8 cellular contexts compared by ENCODE assay signal in the genomic region with DNA sequence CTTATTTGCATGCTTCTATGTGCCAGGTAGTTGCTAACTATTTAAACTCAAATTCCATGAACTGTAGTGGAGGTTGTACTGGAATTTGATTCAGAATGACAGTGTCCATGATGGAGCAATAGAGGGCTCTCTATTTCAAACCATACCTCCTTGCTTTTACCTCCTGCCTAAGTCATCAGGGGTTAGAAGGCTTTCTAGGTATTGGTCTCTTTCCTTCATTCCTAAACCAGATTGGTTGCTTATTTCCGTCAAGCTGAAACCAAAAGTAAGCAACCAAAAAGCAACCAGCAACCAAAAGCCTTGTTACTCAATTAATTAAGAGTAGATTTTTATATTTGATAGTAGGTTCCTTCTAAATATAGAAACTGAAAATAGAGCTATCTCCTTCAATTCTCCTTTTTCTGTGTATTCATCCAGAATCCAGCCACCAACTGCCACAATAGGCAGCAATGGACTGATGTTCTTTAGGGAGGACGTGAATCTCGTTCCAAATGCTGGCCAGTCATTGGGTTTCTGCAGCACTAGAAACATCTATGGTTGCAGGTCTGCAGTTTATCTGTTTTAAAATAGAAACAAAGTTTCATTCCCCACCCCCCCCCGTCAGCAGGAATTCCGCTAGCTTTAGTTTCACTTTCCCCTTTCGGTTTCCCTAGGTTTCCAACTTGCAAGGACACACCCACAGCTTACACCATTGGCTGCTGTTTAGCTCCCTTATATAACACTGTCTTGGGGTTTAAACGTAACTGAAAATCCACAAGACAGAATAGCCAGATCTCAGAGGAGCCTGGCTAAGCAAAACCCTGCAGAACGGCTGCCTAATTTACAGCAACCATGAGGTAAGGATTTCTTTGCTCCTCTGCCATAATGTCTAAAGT. TPM values are rescaled to one million over a fixed set of nuclear protein-coding genes. Genes with fewer than 3 reads are reported as not detected.
DNase-seq lines count a peak whose midpoint lies in the region; ATAC-seq and TF ChIP-seq lines count a peak whose summit lies in the region.

A gene with protein sequence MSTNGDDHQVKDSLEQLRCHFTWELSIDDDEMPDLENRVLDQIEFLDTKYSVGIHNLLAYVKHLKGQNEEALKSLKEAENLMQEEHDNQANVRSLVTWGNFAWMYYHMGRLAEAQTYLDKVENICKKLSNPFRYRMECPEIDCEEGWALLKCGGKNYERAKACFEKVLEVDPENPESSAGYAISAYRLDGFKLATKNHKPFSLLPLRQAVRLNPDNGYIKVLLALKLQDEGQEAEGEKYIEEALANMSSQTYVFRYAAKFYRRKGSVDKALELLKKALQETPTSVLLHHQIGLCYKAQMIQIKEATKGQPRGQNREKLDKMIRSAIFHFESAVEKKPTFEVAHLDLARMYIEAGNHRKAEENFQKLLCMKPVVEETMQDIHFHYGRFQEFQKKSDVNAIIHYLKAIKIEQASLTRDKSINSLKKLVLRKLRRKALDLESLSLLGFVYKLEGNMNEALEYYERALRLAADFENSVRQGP (plus strand): TSS at position 742 of the 875 bp plus-strand sequence. CDS start 90 bp downstream, at position 832.

- H3K36me3 ChIP-seq in CD4-positive, alpha-beta memory T cell (ENCODE audit: insufficient read depth, low read length) = no peaks in the 10 kb centered on the region
- H3K36me3 ChIP-seq in aorta (ENCODE audit: control insufficient read depth in 1 of 2, insufficient read depth in 2 of 2, low read length in 1 of 2) = no peaks in the 10 kb centered on the region

- peaks cover 31% of the 10 kb centered on the region for H3K4me1 ChIP-seq in CD4-positive, alpha-beta memory T cell (ENCODE audit: insufficient read depth, low read length)
- peaks cover 1 to 3% of the 10 kb centered on the region in 2 donors for H3K4me1 ChIP-seq in aorta (ENCODE audit: control insufficient read depth in 1 of 2, insufficient read depth in 2 of 2, low read length in 2 of 2)

- no peaks in the 10 kb centered on the region for H3K27me3 Mint-ChIP-seq in CD4-positive, alpha-beta memory T cell
- no peaks in the 10 kb centered on the region for H3K27me3 Mint-ChIP-seq in activated naive CD4-positive, alpha-beta T cell treated with anti-CD3 and anti-CD28 coated beads for 36 hours (ENCODE audit: low read depth)
- peaks cover 3% of the 10 kb centered on the region for H3K27me3 Mint-ChIP-seq in nephron progenitor cell (ENCODE audit: low read depth, poor library complexity)

- peaks cover 0 to 1% of the 10 kb centered on the region in 2 donors for H3K36me3 Mint-ChIP-seq in CD4-positive, alpha-beta memory T cell
- no peaks in the 10 kb centered on the region for H3K36me3 Mint-ChIP-seq in activated naive CD4-positive, alpha-beta T cell treated with anti-CD3 and anti-CD28 coated beads for 36 hours (ENCODE audit: low read depth)
- H3K36me3 Mint-ChIP-seq in nephron progenitor cell (ENCODE audit: low read depth) = peaks cover 3% of the 10 kb centered on the region

- H3K4me1 Mint-ChIP-seq in CD4-positive, alpha-beta memory T cell = peaks cover 13 to 35% (median 31%) of the 10 kb centered on the region in 4 donors
- H3K4me1 Mint-ChIP-seq in activated naive CD4-positive, alpha-beta T cell treated with anti-CD3 and anti-CD28 coated beads for 36 hours (ENCODE audit: low read depth) = peaks cover 30% of the 10 kb centered on the region
- peaks cover 10% of the 10 kb centered on the region for H3K4me1 Mint-ChIP-seq in nephron progenitor cell

- peak within 1 kb of the TSS; percentile 68 for H3K27ac ChIP-seq in CD4-positive, alpha-beta memory T cell (ENCODE audit: low read depth, low read length)
- H3K27ac ChIP-seq in aorta (ENCODE audit: low read depth in 1 of 2, low read length in 2 of 2) = peak within 1 kb of the TSS; percentile 67 to 71

- CTCF ChIA-PET in CD4-positive, alpha-beta memory T cell (lab: Charles Lee; ENCODE audit: partially characterized antibody) = interaction anchor here (0.6 to 3.3 kb wide), 15 partner anchors 11 to 178 kb away, joined by 3 to 27 read pairs (median 3); a partner anchor contains a TSS
- CTCF ChIA-PET in activated naive CD4-positive, alpha-beta T cell treated with anti-CD3 and anti-CD28 coated beads for 36 hours (lab: Charles Lee) = interaction anchor here (0.6 to 2.6 kb wide), 9 partner anchors 8 to 264 kb away, joined by 3 to 8 read pairs (median 4); a partner anchor contains a TSS

- no peaks in the 10 kb centered on the region for H3K27me3 ChIP-seq in CD4-positive, alpha-beta memory T cell (ENCODE audit: insufficient read depth, low read length)
- H3K27me3 ChIP-seq in aorta (ENCODE audit: control insufficient read depth in 1 of 2, insufficient read depth in 2 of 2, low read length in 1 of 2) = no peaks in the 10 kb centered on the region

- peak within 1 kb of the TSS; percentile 76 to 98 (median 95) for H3K27ac Mint-ChIP-seq in CD4-positive, alpha-beta memory T cell
- peak within 1 kb of the TSS; percentile 70 for H3K27ac Mint-ChIP-seq in activated naive CD4-positive, alpha-beta T cell treated with anti-CD3 and anti-CD28 coated beads for 36 hours
- no peak within 1 kb of the TSS for H3K27ac Mint-ChIP-seq in nephron progenitor cell

- H3K9me3 Mint-ChIP-seq in CD4-positive, alpha-beta memory T cell = peaks cover 0 to 2% (median 0%) of the 10 kb centered on the region in 8 donors
- no peaks in the 10 kb centered on the region for H3K9me3 Mint-ChIP-seq in activated naive CD4-positive, alpha-beta T cell treated with anti-CD3 and anti-CD28 coated beads for 36 hours
- H3K9me3 Mint-ChIP-seq in nephron progenitor cell = peaks cover 9% of the 10 kb centered on the region

- POLR2A ChIA-PET in CD4-positive, alpha-beta memory T cell (lab: Charles Lee; ENCODE audit: partially characterized antibody) = interaction anchor here (0.5 to 3.6 kb wide), 12 partner anchors 11 to 512 kb away, joined by 3 to 59 read pairs (median 6); a partner anchor contains a TSS

- peak; percentile 57 to 81 (median 79) for DNase-seq in CD4-positive, alpha-beta memory T cell
- DNase-seq in NOMO-1 treated with DMSO at 0.1 percent for 48 hours (lab: John Stamatoyannopoulos, UW; ENCODE audit: unreplicated experiment) (peak; percentile 58), foreskin melanocyte (peak; percentile 65), nephron progenitor cell (no peak), aorta (no peak)
- peak; percentile 52 for DNase-seq in activated naive CD4-positive, alpha-beta T cell treated with anti-CD3 and anti-CD28 coated beads for 36 hours

- no peaks in the 10 kb centered on the region for H3K9me3 ChIP-seq in CD4-positive, alpha-beta memory T cell (ENCODE audit: control insufficient read depth in 1 of 2, low read length in 2 of 2)
- H3K9me3 ChIP-seq in aorta (ENCODE audit: control insufficient read depth, low read length) = no peaks in the 10 kb centered on the region

- H3K4me3 ChIP-seq in CD4-positive, alpha-beta memory T cell (ENCODE audit: low read length in 2 of 2) = peak within 1 kb of the TSS; percentile 69 to 82
- H3K4me3 ChIP-seq in aorta (ENCODE audit: low read length in 2 of 2) = peak within 1 kb of the TSS; percentile 90 to 98

- 0% methylated on average over 8 of the region's 8 CpGs for WGBS in aorta, 2 donors

- ATAC-seq in GM18867 (IDR thresholded peaks at IDR 0.05; ENCODE audit: unreplicated experiment) (peak; percentile 92), HG03064 (IDR thresholded peaks at IDR 0.05; ENCODE audit: low read depth, unreplicated experiment) (peak; percentile 76), aorta (ENCODE audit: low FRiP score) (peak; percentile 94)

- TF ChIP-seq CTCF in nephron progenitor cell (IDR thresholded peaks at IDR 0.05) = no peak

- intact Hi-C loops in CD4-positive, alpha-beta memory T cell (cut with micrococcal nuclease) = loop anchor here (1.0 kb wide), 3 partner anchors 22 to 141 kb away; a partner anchor contains a TSS
- intact Hi-C loops in activated naive CD4-positive, alpha-beta T cell treated with anti-CD3 and anti-CD28 coated beads for 36 hours (cut with micrococcal nuclease) = loop anchor here (1.0 to 2.0 kb wide), 3 partner anchors 22 to 172 kb away; a partner anchor contains a TSS
- intact Hi-C loops in aorta (cut with DNase I) = no loop called here

- H3K4me3 Mint-ChIP-seq in CD4-positive, alpha-beta memory T cell = peak within 1 kb of the TSS; percentile 85 to 97 (median 94)
- peak within 1 kb of the TSS; percentile 73 for H3K4me3 Mint-ChIP-seq in activated naive CD4-positive, alpha-beta T cell treated with anti-CD3 and anti-CD28 coated beads for 36 hours
- H3K4me3 Mint-ChIP-seq in nephron progenitor cell = peak within 1 kb of the TSS; percentile 78

RNA-seq across cellular contexts. Expression of the gene that starts here (rescaled TPM):
- total RNA-seq in CD4-positive, alpha-beta memory T cell = 1 to 10 TPM; 5.1 to 6.3 TPM
- polyA plus RNA-seq in CD4-positive, alpha-beta memory T cell = 10 to 100 TPM in 1 of 2 donors, 1 to 10 TPM in 1; 4.3 to 15.2 TPM
- 1 to 10 TPM; 5.9 to 6.0 TPM for total RNA-seq in activated naive CD4-positive, alpha-beta T cell treated with anti-CD3 and anti-CD28 coated beads for 36 hours
- total RNA-seq in aorta = 10 to 100 TPM; 13.2 to 17.9 TPM
- polyA plus RNA-seq in aorta = 10 to 100 TPM; 13.6 to 17.7 TPM

Comparison
In these comparisons a context has a peak if more than half of its experiments do, and no peak if none do; other contexts are left out.
1. DNase-seq: peak in CD4-positive, alpha-beta memory T cell (5 of 5), NOMO-1 treated with DMSO at 0.1 percent for 48 hours (single experiment), activated naive CD4-positive, alpha-beta T cell treated with anti-CD3 and anti-CD28 coated beads for 36 hours (single experiment) and foreskin melanocyte (single experiment); none in nephron progenitor cell (single experiment) and aorta (0 of 2).
2. intact Hi-C loops: an anchor here in CD4-positive, alpha-beta memory T cell (1.0 kb wide) and activated naive CD4-positive, alpha-beta T cell treated with anti-CD3 and anti-CD28 coated beads for 36 hours (1.0 to 2.0 kb wide); none called in aorta.
3. Peak in every context shown above with its lines, with median percentiles within 50 percentile points of each other: H3K4me3 Mint-ChIP-seq and ATAC-seq.